Comparison of ENCODE assay signal across 11 cellular contexts in genomic region chr18:63224574-63224973, GRCh38.
A peak's percentile ranks its signal among the peaks of the same experiment; 100 is the strongest.
DNase-seq lines count a peak whose midpoint lies in the region; ATAC-seq and TF ChIP-seq lines count a peak whose summit lies in the region.
"Had no signal": no experiment of that assay in that cellular context is flagged by ENCODE, and none has a peak within 500 bp of the region (broad histone marks: within the 10 kb centered on the region; RNA-seq: fewer than 3 reads in every experiment).

No MANE protein-coding gene starts in this region.

- CTCF ChIA-PET in RWPE1 (lab: Yijun Ruan, JAX) = no interaction called here

- ATAC-seq in GM18868 (IDR thresholded peaks at IDR 0.05; ENCODE audit: unreplicated experiment) = peak; percentile 68
- ATAC-seq in HG02884 (IDR thresholded peaks at IDR 0.05; ENCODE audit: unreplicated experiment) = peak; percentile 67
- ATAC-seq in HG03135 (IDR thresholded peaks at IDR 0.05; ENCODE audit: unreplicated experiment) = no peak

- H3K27ac ChIP-seq in RWPE1 = no peak overlapping the region
- H3K27ac ChIP-seq: prostate gland had no signal

- TF ChIP-seq CTCF in RWPE1 (conservative IDR thresholded peaks at IDR 0.05; ENCODE audit: low read depth) = no peak

- POLR2A ChIA-PET in RWPE1 (lab: Yijun Ruan, JAX; ENCODE audit: low non-redundant PET) = no interaction called here

- DNase-seq in activated T-cell treated with anti-CD3 and anti-CD28 coated beads, Interleukin-2, amount 50 U/mL, for 48 hours = peak; percentile 63 to 72
- peak; percentile 69 for DNase-seq in stimulated activated CD4-positive, alpha-beta T cell treated with anti-CD3 and anti-CD28 coated beads, Interleukin-15, amount 100 ng/mL, for 24 hours
- no peak for DNase-seq in NCI-H1105 (lab: John Stamatoyannopoulos, UW)
- DNase-seq in RWPE1 (ENCODE audit: low spot score) = no peak
- no peak for DNase-seq in dedifferentiated amniotic fluid mesenchymal stem cell (ENCODE audit: extremely low spot score)
- DNase-seq: HFFc6, NCI-H2029 treated with DMSO at 0.1 percent for 48 hours had no signal

Comparison
In these comparisons a context has a peak if more than half of its experiments do, and no peak if none do; other contexts are left out.
1. DNase-seq: peak in activated T-cell treated with anti-CD3 and anti-CD28 coated beads, Interleukin-2, amount 50 U/mL, for 48 hours (2 of 2) and stimulated activated CD4-positive, alpha-beta T cell treated with anti-CD3 and anti-CD28 coated beads, Interleukin-15, amount 100 ng/mL, for 24 hours (single experiment); none in NCI-H1105 (single experiment), RWPE1 (single experiment) and dedifferentiated amniotic fluid mesenchymal stem cell (single experiment).